ENCODE assay signal across 26 cellular contexts in genomic region chr7:44713680-44714335, GRCh38.
DNase-seq lines count a peak whose midpoint lies in the region; ATAC-seq and TF ChIP-seq lines count a peak whose summit lies in the region.
"Had no signal": no experiment of that assay in that cellular context is flagged by ENCODE, and none has a peak within 500 bp of the region (broad histone marks: within the 10 kb centered on the region; RNA-seq: fewer than 3 reads in every experiment).

No MANE protein-coding gene starts in this region.

- ATAC-seq in HG03097 (IDR thresholded peaks at IDR 0.05; ENCODE audit: low FRiP score, unreplicated experiment) (no peak), HG03196 (IDR thresholded peaks at IDR 0.05; ENCODE audit: unreplicated experiment) (no peak)
- ATAC-seq: activated CD8-positive, alpha-beta memory T cell treated with anti-CD3 and anti-CD28 coated beads, Interleukin-2, amount 10 ng/mL, durations not matched to agents 7 days and 5 days; body of pancreas; gastroesophageal sphincter; GM23338; naive thymus-derived CD8-positive, alpha-beta T cell had no signal

- peak; percentile 49 for DNase-seq in EH (ENCODE audit: low read depth)
- peak; percentile 2 for DNase-seq in GM10266 (ENCODE audit: extremely low spot score)
- peak; percentile 45 for DNase-seq in MV-4-11 (lab: John Stamatoyannopoulos, UW)
- DNase-seq in fibroblast of mammary gland (ENCODE audit: low read depth): peak; percentile 34
- DNase-seq in NCI-H2107 (lab: John Stamatoyannopoulos, UW): no peak
- DNase-seq: activated CD4-positive, CD25-positive, alpha-beta regulatory T cell; activated CD8-positive, alpha-beta memory T cell treated with anti-CD3 and anti-CD28 coated beads, Interleukin-2, amount 10 ng/mL, durations not matched to agents 7 days and 5 days; activated naive CD4-positive, alpha-beta T cell treated with anti-CD3 and anti-CD28 coated beads for 36 hours; body of pancreas; cerebellar nuclear complex; DMS153; hippocampal formation; Kasumi-1; naive thymus-derived CD8-positive, alpha-beta T cell; NCI-H446 treated with DMSO at 0.1 percent for 48 hours; NCI-H774; psoas muscle; stimulated activated CD4-positive, alpha-beta T cell treated with anti-CD3 and anti-CD28 coated beads, Interleukin-4, amount 100 ng/mL, for 24 hours; tibial artery had no signal

- no peak overlapping the region for H3K4me3 ChIP-seq in fibroblast of mammary gland (ENCODE audit: control insufficient read depth, low read depth, low read length)
- H3K4me3 ChIP-seq: BLaER1, body of pancreas, esophagus muscularis mucosa, gastroesophageal sphincter, GM23338, psoas muscle, SJSA1, tibial artery had no signal

- TF ChIP-seq CTCF in GM10266 (IDR thresholded peaks at IDR 0.05; ENCODE audit: control insufficient read depth, insufficient read depth, low read depth, missing control alignments) (no peak), fibroblast of mammary gland (conservative IDR thresholded peaks at IDR 0.05; ENCODE audit: control insufficient read depth, insufficient read depth, low read depth, low read length) (no peak)
